Comparison of ENCODE assay signal across 1 cellular context in genomic region chr12:111773801-111774551, GRCh38.
A peak's percentile ranks its signal among the peaks of the same experiment; 100 is the strongest.
TF ChIP-seq lines count a peak whose summit lies in the region.

No MANE protein-coding gene starts in this region.

TF ChIP-seq in HepG2, 621 proteins besides CTCF, POLR2A, EP300 and RAD21 (continued from another document and continues in another):
- TF ChIP-seq KDM5A (IDR thresholded peaks at IDR 0.05; ENCODE audit: borderline replicate concordance, low read length) (no peak), DNMT3B (CRISPR knock-in tag; conservative IDR thresholded peaks at IDR 0.05) (no peak), KLF6 (CRISPR knock-in tag; IDR thresholded peaks at IDR 0.05) (no peak), SKI (IDR thresholded peaks at IDR 0.05; ENCODE audit: partially characterized antibody) (peak; percentile 83), PCBP1 (IDR thresholded peaks at IDR 0.05; ENCODE audit: borderline replicate concordance, low read depth, low read length) (no peak), GFI1 (CRISPR knock-in tag; IDR thresholded peaks at IDR 0.05; ENCODE audit: borderline replicate concordance) (0 out of 2 replicates have a peak, but pooled peaks have one; percentile 63), HMG20A (CRISPR knock-in tag; IDR thresholded peaks at IDR 0.05; ENCODE audit: borderline replicate concordance) (no peak; the same call in 1 of the 2 replicates), TBL1XR1 (IDR thresholded peaks at IDR 0.05; ENCODE audit: borderline replicate concordance, low read length, partially characterized antibody) (peak; percentile 67), ZNF143 (CRISPR knock-in tag; IDR thresholded peaks at IDR 0.05) (no peak; the same call in 1 of the 2 replicates), ZNF773 (CRISPR knock-in tag; IDR thresholded peaks at IDR 0.05; ENCODE audit: borderline replicate concordance) (no peak), ZNF510 (CRISPR knock-in tag; IDR thresholded peaks at IDR 0.05; ENCODE audit: low read depth) (no peak), KLF12 (CRISPR knock-in tag; IDR thresholded peaks at IDR 0.05; ENCODE audit: borderline replicate concordance) (no peak), JUNB (CRISPR knock-in tag; IDR thresholded peaks at IDR 0.05; ENCODE audit: borderline replicate concordance) (no peak), TBX2 (CRISPR knock-in tag; IDR thresholded peaks at IDR 0.05; ENCODE audit: borderline replicate concordance) (peak; percentile 65), NFE2L1 (CRISPR knock-in tag; IDR thresholded peaks at IDR 0.05; ENCODE audit: borderline replicate concordance) (no peak), ZNF441 (CRISPR knock-in tag; IDR thresholded peaks at IDR 0.05; ENCODE audit: borderline replicate concordance) (no peak), HDAC1 (CRISPR knock-in tag; IDR thresholded peaks at IDR 0.05) (no peak), ZNF382 (CRISPR knock-in tag; IDR thresholded peaks at IDR 0.05; ENCODE audit: borderline replicate concordance) (no peak), BHLHE40 (IDR thresholded peaks at IDR 0.05; ENCODE audit: low read length) (no peak), ZMYM3 (CRISPR knock-in tag; IDR thresholded peaks at IDR 0.05) (no peak; the same call in 1 of the 2 replicates), ZFYVE20 (CRISPR knock-in tag; IDR thresholded peaks at IDR 0.05; ENCODE audit: borderline replicate concordance, low read depth) (no peak), KDM3A (CRISPR knock-in tag; IDR thresholded peaks at IDR 0.05; ENCODE audit: low read depth) (no peak), ZNF556 (CRISPR knock-in tag; IDR thresholded peaks at IDR 0.05; ENCODE audit: borderline replicate concordance) (no peak), AHR (CRISPR knock-in tag; IDR thresholded peaks at IDR 0.05) (no peak), ZNF775 (CRISPR knock-in tag; IDR thresholded peaks at IDR 0.05; ENCODE audit: borderline replicate concordance) (no peak), SAFB2 (CRISPR knock-in tag; IDR thresholded peaks at IDR 0.05; ENCODE audit: borderline replicate concordance, low read depth) (no peak), KLF13 (CRISPR knock-in tag; IDR thresholded peaks at IDR 0.05) (no peak), WIZ (CRISPR knock-in tag; IDR thresholded peaks at IDR 0.05) (no peak), YEATS2 (CRISPR knock-in tag; IDR thresholded peaks at IDR 0.05; ENCODE audit: borderline replicate concordance) (no peak), MLXIP (CRISPR knock-in tag; IDR thresholded peaks at IDR 0.05; ENCODE audit: borderline replicate concordance) (no peak), KAT8 (CRISPR knock-in tag; IDR thresholded peaks at IDR 0.05) (peak; percentile 39; the same call in 1 of the 2 replicates), DR1 (CRISPR knock-in tag; IDR thresholded peaks at IDR 0.05) (no peak; the same call in 1 of the 2 replicates), GLMP (CRISPR knock-in tag; IDR thresholded peaks at IDR 0.05; ENCODE audit: borderline replicate concordance) (no peak), THAP11 (CRISPR knock-in tag; IDR thresholded peaks at IDR 0.05) (peak; percentile 31; the same call in 1 of the 2 replicates), GABPB1 (CRISPR knock-in tag; IDR thresholded peaks at IDR 0.05) (no peak), GMEB1 (CRISPR knock-in tag; IDR thresholded peaks at IDR 0.05; ENCODE audit: borderline replicate concordance) (0 out of 2 replicates have a peak, but pooled peaks have one; percentile 32), ZNF367 (CRISPR knock-in tag; IDR thresholded peaks at IDR 0.05; ENCODE audit: borderline replicate concordance) (no peak), HMGA1 (CRISPR knock-in tag; conservative IDR thresholded peaks at IDR 0.05) (no peak), ZNF781 (CRISPR knock-in tag; IDR thresholded peaks at IDR 0.05; ENCODE audit: borderline replicate concordance, not compliant biosample characterization) (peak; percentile 33)
- TF ChIP-seq, protein P1, sequence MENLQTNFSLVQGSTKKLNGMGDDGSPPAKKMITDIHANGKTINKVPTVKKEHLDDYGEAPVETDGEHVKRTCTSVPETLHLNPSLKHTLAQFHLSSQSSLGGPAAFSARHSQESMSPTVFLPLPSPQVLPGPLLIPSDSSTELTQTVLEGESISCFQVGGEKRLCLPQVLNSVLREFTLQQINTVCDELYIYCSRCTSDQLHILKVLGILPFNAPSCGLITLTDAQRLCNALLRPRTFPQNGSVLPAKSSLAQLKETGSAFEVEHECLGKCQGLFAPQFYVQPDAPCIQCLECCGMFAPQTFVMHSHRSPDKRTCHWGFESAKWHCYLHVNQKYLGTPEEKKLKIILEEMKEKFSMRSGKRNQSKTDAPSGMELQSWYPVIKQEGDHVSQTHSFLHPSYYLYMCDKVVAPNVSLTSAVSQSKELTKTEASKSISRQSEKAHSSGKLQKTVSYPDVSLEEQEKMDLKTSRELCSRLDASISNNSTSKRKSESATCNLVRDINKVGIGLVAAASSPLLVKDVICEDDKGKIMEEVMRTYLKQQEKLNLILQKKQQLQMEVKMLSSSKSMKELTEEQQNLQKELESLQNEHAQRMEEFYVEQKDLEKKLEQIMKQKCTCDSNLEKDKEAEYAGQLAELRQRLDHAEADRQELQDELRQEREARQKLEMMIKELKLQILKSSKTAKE (CRISPR knock-in tag; IDR thresholded peaks at IDR 0.05; ENCODE audit: borderline replicate concordance): peak; percentile 63; the same call in 1 of the 2 replicates
- TF ChIP-seq, protein P2, sequence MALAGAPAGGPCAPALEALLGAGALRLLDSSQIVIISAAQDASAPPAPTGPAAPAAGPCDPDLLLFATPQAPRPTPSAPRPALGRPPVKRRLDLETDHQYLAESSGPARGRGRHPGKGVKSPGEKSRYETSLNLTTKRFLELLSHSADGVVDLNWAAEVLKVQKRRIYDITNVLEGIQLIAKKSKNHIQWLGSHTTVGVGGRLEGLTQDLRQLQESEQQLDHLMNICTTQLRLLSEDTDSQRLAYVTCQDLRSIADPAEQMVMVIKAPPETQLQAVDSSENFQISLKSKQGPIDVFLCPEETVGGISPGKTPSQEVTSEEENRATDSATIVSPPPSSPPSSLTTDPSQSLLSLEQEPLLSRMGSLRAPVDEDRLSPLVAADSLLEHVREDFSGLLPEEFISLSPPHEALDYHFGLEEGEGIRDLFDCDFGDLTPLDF (CRISPR knock-in tag; IDR thresholded peaks at IDR 0.05): no peak
- TF ChIP-seq, protein P3, sequence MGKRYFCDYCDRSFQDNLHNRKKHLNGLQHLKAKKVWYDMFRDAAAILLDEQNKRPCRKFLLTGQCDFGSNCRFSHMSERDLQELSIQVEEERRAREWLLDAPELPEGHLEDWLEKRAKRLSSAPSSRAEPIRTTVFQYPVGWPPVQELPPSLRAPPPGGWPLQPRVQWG (CRISPR knock-in tag; IDR thresholded peaks at IDR 0.05; ENCODE audit: borderline replicate concordance, low read depth): no peak
- TF ChIP-seq, protein P4, sequence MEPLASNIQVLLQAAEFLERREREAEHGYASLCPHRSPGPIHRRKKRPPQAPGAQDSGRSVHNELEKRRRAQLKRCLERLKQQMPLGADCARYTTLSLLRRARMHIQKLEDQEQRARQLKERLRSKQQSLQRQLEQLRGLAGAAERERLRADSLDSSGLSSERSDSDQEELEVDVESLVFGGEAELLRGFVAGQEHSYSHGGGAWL (CRISPR knock-in tag; IDR thresholded peaks at IDR 0.05): no peak
- TF ChIP-seq, protein P5, sequence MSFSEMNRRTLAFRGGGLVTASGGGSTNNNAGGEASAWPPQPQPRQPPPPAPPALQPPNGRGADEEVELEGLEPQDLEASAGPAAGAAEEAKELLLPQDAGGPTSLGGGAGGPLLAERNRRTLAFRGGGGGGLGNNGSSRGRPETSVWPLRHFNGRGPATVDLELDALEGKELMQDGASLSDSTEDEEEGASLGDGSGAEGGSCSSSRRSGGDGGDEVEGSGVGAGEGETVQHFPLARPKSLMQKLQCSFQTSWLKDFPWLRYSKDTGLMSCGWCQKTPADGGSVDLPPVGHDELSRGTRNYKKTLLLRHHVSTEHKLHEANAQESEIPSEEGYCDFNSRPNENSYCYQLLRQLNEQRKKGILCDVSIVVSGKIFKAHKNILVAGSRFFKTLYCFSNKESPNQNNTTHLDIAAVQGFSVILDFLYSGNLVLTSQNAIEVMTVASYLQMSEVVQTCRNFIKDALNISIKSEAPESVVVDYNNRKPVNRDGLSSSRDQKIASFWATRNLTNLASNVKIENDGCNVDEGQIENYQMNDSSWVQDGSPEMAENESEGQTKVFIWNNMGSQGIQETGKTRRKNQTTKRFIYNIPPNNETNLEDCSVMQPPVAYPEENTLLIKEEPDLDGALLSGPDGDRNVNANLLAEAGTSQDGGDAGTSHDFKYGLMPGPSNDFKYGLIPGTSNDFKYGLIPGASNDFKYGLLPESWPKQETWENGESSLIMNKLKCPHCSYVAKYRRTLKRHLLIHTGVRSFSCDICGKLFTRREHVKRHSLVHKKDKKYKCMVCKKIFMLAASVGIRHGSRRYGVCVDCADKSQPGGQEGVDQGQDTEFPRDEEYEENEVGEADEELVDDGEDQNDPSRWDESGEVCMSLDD (CRISPR knock-in tag; IDR thresholded peaks at IDR 0.05; ENCODE audit: borderline replicate concordance): peak; percentile 94
- TF ChIP-seq, protein P6, sequence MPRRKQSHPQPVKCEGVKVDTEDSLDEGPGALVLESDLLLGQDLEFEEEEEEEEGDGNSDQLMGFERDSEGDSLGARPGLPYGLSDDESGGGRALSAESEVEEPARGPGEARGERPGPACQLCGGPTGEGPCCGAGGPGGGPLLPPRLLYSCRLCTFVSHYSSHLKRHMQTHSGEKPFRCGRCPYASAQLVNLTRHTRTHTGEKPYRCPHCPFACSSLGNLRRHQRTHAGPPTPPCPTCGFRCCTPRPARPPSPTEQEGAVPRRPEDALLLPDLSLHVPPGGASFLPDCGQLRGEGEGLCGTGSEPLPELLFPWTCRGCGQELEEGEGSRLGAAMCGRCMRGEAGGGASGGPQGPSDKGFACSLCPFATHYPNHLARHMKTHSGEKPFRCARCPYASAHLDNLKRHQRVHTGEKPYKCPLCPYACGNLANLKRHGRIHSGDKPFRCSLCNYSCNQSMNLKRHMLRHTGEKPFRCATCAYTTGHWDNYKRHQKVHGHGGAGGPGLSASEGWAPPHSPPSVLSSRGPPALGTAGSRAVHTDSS (CRISPR knock-in tag; conservative IDR thresholded peaks at IDR 0.05): no peak
- TF ChIP-seq, protein P7, sequence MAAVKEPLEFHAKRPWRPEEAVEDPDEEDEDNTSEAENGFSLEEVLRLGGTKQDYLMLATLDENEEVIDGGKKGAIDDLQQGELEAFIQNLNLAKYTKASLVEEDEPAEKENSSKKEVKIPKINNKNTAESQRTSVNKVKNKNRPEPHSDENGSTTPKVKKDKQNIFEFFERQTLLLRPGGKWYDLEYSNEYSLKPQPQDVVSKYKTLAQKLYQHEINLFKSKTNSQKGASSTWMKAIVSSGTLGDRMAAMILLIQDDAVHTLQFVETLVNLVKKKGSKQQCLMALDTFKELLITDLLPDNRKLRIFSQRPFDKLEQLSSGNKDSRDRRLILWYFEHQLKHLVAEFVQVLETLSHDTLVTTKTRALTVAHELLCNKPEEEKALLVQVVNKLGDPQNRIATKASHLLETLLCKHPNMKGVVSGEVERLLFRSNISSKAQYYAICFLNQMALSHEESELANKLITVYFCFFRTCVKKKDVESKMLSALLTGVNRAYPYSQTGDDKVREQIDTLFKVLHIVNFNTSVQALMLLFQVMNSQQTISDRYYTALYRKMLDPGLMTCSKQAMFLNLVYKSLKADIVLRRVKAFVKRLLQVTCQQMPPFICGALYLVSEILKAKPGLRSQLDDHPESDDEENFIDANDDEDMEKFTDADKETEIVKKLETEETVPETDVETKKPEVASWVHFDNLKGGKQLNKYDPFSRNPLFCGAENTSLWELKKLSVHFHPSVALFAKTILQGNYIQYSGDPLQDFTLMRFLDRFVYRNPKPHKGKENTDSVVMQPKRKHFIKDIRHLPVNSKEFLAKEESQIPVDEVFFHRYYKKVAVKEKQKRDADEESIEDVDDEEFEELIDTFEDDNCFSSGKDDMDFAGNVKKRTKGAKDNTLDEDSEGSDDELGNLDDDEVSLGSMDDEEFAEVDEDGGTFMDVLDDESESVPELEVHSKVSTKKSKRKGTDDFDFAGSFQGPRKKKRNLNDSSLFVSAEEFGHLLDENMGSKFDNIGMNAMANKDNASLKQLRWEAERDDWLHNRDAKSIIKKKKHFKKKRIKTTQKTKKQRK (IDR thresholded peaks at IDR 0.05; ENCODE audit: low read length): no peak
- TF ChIP-seq, protein P8, sequence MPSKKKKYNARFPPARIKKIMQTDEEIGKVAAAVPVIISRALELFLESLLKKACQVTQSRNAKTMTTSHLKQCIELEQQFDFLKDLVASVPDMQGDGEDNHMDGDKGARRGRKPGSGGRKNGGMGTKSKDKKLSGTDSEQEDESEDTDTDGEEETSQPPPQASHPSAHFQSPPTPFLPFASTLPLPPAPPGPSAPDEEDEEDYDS (CRISPR knock-in tag; IDR thresholded peaks at IDR 0.05): no peak
